9 cellular contexts compared by ENCODE assay signal in genomic region chr19:1063030-1063908, GRCh38. TPM values are rescaled to one million over a fixed set of nuclear protein-coding genes. Genes with fewer than 3 reads are reported as not detected.
DNase-seq lines count a peak whose midpoint lies in the region; ATAC-seq and TF ChIP-seq lines count a peak whose summit lies in the region.
"Had no signal": no experiment of that assay in that cellular context is flagged by ENCODE, and none has a peak within 500 bp of the region (broad histone marks: within the 10 kb centered on the region; RNA-seq: fewer than 3 reads in every experiment).

No MANE protein-coding gene starts in this region.

- H4K20me1 ChIP-seq in SK-N-SH (ENCODE audit: insufficient read depth): no peaks in the 10 kb centered on the region

- no peak for TF ChIP-seq EP300 in SK-N-SH (IDR thresholded peaks at IDR 0.05; ENCODE audit: borderline replicate concordance in 1 of 2, low read depth in 1 of 2, low read length in 1 of 2)

- CTCF ChIA-PET in SK-N-SH (lab: Yijun Ruan, JAX): no interaction called here

- H3K9me2 ChIP-seq in SK-N-SH: no peaks in the 10 kb centered on the region

- H3K36me3 ChIP-seq in SK-N-SH (replicated peaks in 1 of 2; ENCODE audit: control insufficient read depth in 1 of 2, insufficient read depth in 2 of 2, low read length in 1 of 2): no peaks in the 10 kb centered on the region

- no peak overlapping the region for H3K27ac ChIP-seq in SK-N-SH (ENCODE audit: low read depth in 2 of 2, low read length in 1 of 2)

- H3K9ac ChIP-seq in SK-N-SH: no peak overlapping the region

- peak overlapping the region; percentile 65 for H3K27ac Mint-ChIP-seq in stimulated activated naive B cell treated with anti-CD40 and anti-IgM and Interleukin-4, amounts not matched to agents 10 μg/mL and 1 μg/mL and 100 μg/mL, for 72 hours

- H3K9me3 Mint-ChIP-seq in stimulated activated naive B cell treated with anti-CD40 and anti-IgM and Interleukin-4, amounts not matched to agents 10 μg/mL and 1 μg/mL and 100 μg/mL, for 72 hours: peaks cover 0 to 9% of the 10 kb centered on the region in 2 donors

- peaks cover 39% of the 10 kb centered on the region in 2 donors for H3K36me3 Mint-ChIP-seq in stimulated activated naive B cell treated with anti-CD40 and anti-IgM and Interleukin-4, amounts not matched to agents 10 μg/mL and 1 μg/mL and 100 μg/mL, for 72 hours

- H3K27me3 Mint-ChIP-seq in stimulated activated naive B cell treated with anti-CD40 and anti-IgM and Interleukin-4, amounts not matched to agents 10 μg/mL and 1 μg/mL and 100 μg/mL, for 72 hours: no peaks in the 10 kb centered on the region

- H3F3A ChIP-seq in SK-N-SH (replicated peaks; ENCODE audit: insufficient read depth): peaks cover 7% of the 10 kb centered on the region

- H3K4me1 ChIP-seq in SK-N-SH (ENCODE audit: control insufficient read depth in 1 of 2, insufficient read depth in 2 of 2, low read depth in 1 of 2, low read length in 1 of 2): peaks cover 0 to 20% of the 10 kb centered on the region in 2 experiments; a peak in 1 of 4 replicates

- H3K4me3 Mint-ChIP-seq in stimulated activated naive B cell treated with anti-CD40 and anti-IgM and Interleukin-4, amounts not matched to agents 10 μg/mL and 1 μg/mL and 100 μg/mL, for 72 hours: no peak overlapping the region

- POLR2A ChIA-PET in SK-N-SH (lab: Yijun Ruan, JAX): no interaction called here

- H3K79me2 ChIP-seq in SK-N-SH (ENCODE audit: insufficient read depth): no peaks in the 10 kb centered on the region

- no peaks in the 10 kb centered on the region for H3K9me3 ChIP-seq in SK-N-SH

- no peak overlapping the region for H2AFZ ChIP-seq in SK-N-SH (ENCODE audit: low read depth)

- WGBS in SK-N-SH (ENCODE audit: low lambda C conversion rate): 85% methylated on average over 27 of the region's 37 CpGs

- no peak for TF ChIP-seq RAD21 in SK-N-SH (IDR thresholded peaks at IDR 0.05; ENCODE audit: low read length)

- DNase-seq in SK-N-SH (peak; percentile 64), T-helper 2 cell (peak; percentile 35 to 75 (median 68)), putamen (ENCODE audit: low spot score) (no peak), DMS 273 (lab: John Stamatoyannopoulos, UW; ENCODE audit: unreplicated experiment) (no peak)
- DNase-seq in central memory CD4-positive, alpha-beta T cell: peak; percentile 68
- no peak for DNase-seq in stimulated activated naive B cell treated with anti-CD40 and anti-IgM and Interleukin-4, amounts not matched to agents 10 μg/mL and 1 μg/mL and 100 μg/mL, for 72 hours
- DNase-seq: hypothalamus had no signal

- TF ChIP-seq CTCF in SK-N-SH (IDR thresholded peaks at IDR 0.05): no peak

- H3K4me1 Mint-ChIP-seq in stimulated activated naive B cell treated with anti-CD40 and anti-IgM and Interleukin-4, amounts not matched to agents 10 μg/mL and 1 μg/mL and 100 μg/mL, for 72 hours: peaks cover 23 to 34% of the 10 kb centered on the region in 2 donors

- ATAC-seq in SK-N-SH treated with all-trans-retinoic acid at 6 μM for 48 hours (no peak), GM18873 (IDR thresholded peaks at IDR 0.05; ENCODE audit: low FRiP score, unreplicated experiment) (no peak)
- ATAC-seq in stimulated activated naive B cell treated with anti-CD40 and anti-IgM and Interleukin-4, amounts not matched to agents 10 μg/mL and 1 μg/mL and 100 μg/mL, for 72 hours (replicated peaks): no peak

- H3K4me2 ChIP-seq in SK-N-SH: no peak overlapping the region

- H3K4me3 ChIP-seq in SK-N-SH (ENCODE audit: low read depth in 2 of 2, low read length in 1 of 2): no peak overlapping the region

- H3K27me3 ChIP-seq in SK-N-SH (ENCODE audit: insufficient read depth): peaks cover 10% of the 10 kb centered on the region; the same call in 1 of the 2 replicates

TF ChIP-seq in SK-N-SH, 30 proteins besides CTCF, POLR2A, EP300 and RAD21:
- TF ChIP-seq POLR2AphosphoS5 (IDR thresholded peaks at IDR 0.05; ENCODE audit: low read depth, low read length): no peak
- no peak for TF ChIP-seq GATA2 (CRISPR knock-in tag; IDR thresholded peaks at IDR 0.05)
- TF ChIP-seq GABPA (IDR thresholded peaks at IDR 0.05; ENCODE audit: low read depth): no peak
- TF ChIP-seq CHD2 (IDR thresholded peaks at IDR 0.05; ENCODE audit: low read length, partially characterized antibody): no peak
- TF ChIP-seq NFIC (IDR thresholded peaks at IDR 0.05; ENCODE audit: borderline replicate concordance): no peak
- TF ChIP-seq SMC3 (IDR thresholded peaks at IDR 0.05; ENCODE audit: low read depth, low read length): no peak
- TF ChIP-seq MXI1 (IDR thresholded peaks at IDR 0.05; ENCODE audit: low read depth, low read length): no peak
- TF ChIP-seq USF2 (IDR thresholded peaks at IDR 0.05; ENCODE audit: borderline replicate concordance, low read depth, low read length): no peak
- TF ChIP-seq RFX5 (IDR thresholded peaks at IDR 0.05; ENCODE audit: low read length): no peak
- no peak for TF ChIP-seq TEAD4 (IDR thresholded peaks at IDR 0.05; ENCODE audit: borderline replicate concordance, insufficient read depth)
- TF ChIP-seq JUND (IDR thresholded peaks at IDR 0.05): no peak
- no peak for TF ChIP-seq ELF1 (IDR thresholded peaks at IDR 0.05)
- no peak for TF ChIP-seq USF1 (IDR thresholded peaks at IDR 0.05; ENCODE audit: borderline replicate concordance, low read depth)
- TF ChIP-seq EZH2phosphoT487 (IDR thresholded peaks at IDR 0.05; ENCODE audit: borderline replicate concordance, low read depth): no peak

TF ChIP-seq in SK-N-SH treated with all-trans-retinoic acid at 6 μM for 48 hours, 23 proteins besides CTCF, POLR2A, EP300 and RAD21:
- TF ChIP-seq POU6F1 (CRISPR knock-in tag; IDR thresholded peaks at IDR 0.05; ENCODE audit: borderline replicate concordance, low read depth) (no peak), GLIS3 (CRISPR knock-in tag; IDR thresholded peaks at IDR 0.05) (no peak), OSR1 (CRISPR knock-in tag; IDR thresholded peaks at IDR 0.05) (no peak), ZNF8 (CRISPR knock-in tag; IDR thresholded peaks at IDR 0.05) (no peak), CSRNP3 (CRISPR knock-in tag; IDR thresholded peaks at IDR 0.05) (no peak), CREB5 (CRISPR knock-in tag; IDR thresholded peaks at IDR 0.05; ENCODE audit: low read depth) (no peak)

RNA-seq across cellular contexts. Expression of gene ARHGAP45, which starts 3.7 kb away (rescaled TPM):
- 2.8 and 4.2 TPM in 2 replicates for polyA plus RNA-seq in SK-N-SH (2012; rRNA removed)
- polyA plus RNA-seq in SK-N-SH (2012; cell fraction: cytosol; rRNA removed): 1.7 and 2.5 TPM in 2 replicates
- 5.9 and 9.7 TPM in 2 replicates for polyA plus RNA-seq in SK-N-SH (2012; cell fraction: nucleus; rRNA removed)

RNA-seq across cellular contexts. Expression of gene ABCA7, which starts 23.4 kb away (rescaled TPM):
- 7.8 and 8.3 TPM in 2 replicates for polyA plus RNA-seq in SK-N-SH (2012; rRNA removed)
- polyA plus RNA-seq in SK-N-SH (2012; cell fraction: cytosol; rRNA removed): 3.1 and 3.9 TPM in 2 replicates
- 53.6 and 91.8 TPM in 2 replicates for polyA plus RNA-seq in SK-N-SH (2012; cell fraction: nucleus; rRNA removed)

RNA-seq across cellular contexts. Expression of gene POLR2E, which starts 31.9 kb away (rescaled TPM):
- polyA plus RNA-seq in SK-N-SH (2012; rRNA removed): 238 and 283 TPM in 2 replicates
- polyA plus RNA-seq in SK-N-SH (2012; cell fraction: cytosol; rRNA removed): 143 and 208 TPM in 2 replicates
- polyA plus RNA-seq in SK-N-SH (2012; cell fraction: nucleus; rRNA removed): 134 and 138 TPM in 2 replicates

RNA-seq across cellular contexts. Expression of gene CNN2, which starts 36.9 kb away (rescaled TPM):
- polyA plus RNA-seq in SK-N-SH (2012; rRNA removed): 152 and 279 TPM in 2 replicates
- polyA plus RNA-seq in SK-N-SH (2012; cell fraction: cytosol; rRNA removed): 125 and 167 TPM in 2 replicates
- 199 and 204 TPM in 2 replicates for polyA plus RNA-seq in SK-N-SH (2012; cell fraction: nucleus; rRNA removed)

RNA-seq across cellular contexts. Expression of gene GPX4, which starts 40.5 kb away (rescaled TPM):
- polyA plus RNA-seq in SK-N-SH (2012; rRNA removed): 566 and 925 TPM in 2 replicates
- 591 and 700 TPM in 2 replicates for polyA plus RNA-seq in SK-N-SH (2012; cell fraction: cytosol; rRNA removed)
- 511 and 671 TPM in 2 replicates for polyA plus RNA-seq in SK-N-SH (2012; cell fraction: nucleus; rRNA removed)

Comparison
In these comparisons a context has a peak if more than half of its experiments do, and no peak if none do; other contexts are left out.
1. DNase-seq: peak in SK-N-SH (single experiment), T-helper 2 cell (5 of 5) and central memory CD4-positive, alpha-beta T cell (single experiment); none in stimulated activated naive B cell treated with anti-CD40 and anti-IgM and Interleukin-4, amounts not matched to agents 10 μg/mL and 1 μg/mL and 100 μg/mL, for 72 hours (single experiment), putamen (single experiment) and DMS 273 (single experiment).